ENCODE assay signal across 19 cellular contexts in the genomic region with DNA sequence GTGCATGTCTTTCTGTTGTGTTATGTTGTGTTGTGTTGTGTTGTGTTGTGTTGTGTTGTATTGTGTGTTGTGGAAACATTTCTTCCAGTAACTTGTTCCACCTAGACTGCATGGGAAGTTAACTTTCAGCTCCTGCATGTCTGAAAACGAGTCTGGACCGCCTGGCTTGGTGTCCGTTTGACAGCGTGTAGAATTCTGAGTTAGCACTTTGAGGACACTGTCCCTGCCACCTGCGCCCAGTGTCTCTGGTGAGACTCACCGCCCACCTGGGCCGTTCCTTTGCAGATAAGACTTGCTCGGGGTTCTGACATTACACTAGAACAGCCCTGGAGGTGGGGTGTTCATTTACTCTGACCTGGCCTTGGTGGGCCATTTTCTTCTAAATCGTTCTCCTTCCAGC. TPM values are rescaled to one million over a fixed set of nuclear protein-coding genes. Genes with fewer than 3 reads are reported as not detected.
A peak's percentile ranks its signal among the peaks of the same experiment; 100 is the strongest.
DNase-seq lines count a peak whose midpoint lies in the region; ATAC-seq, FAIRE-seq and TF ChIP-seq lines count a peak whose summit lies in the region.
"Had no signal": no experiment of that assay in that cellular context is flagged by ENCODE, and none has a peak within 500 bp of the region (broad histone marks: within the 10 kb centered on the region; RNA-seq: fewer than 3 reads in every experiment).

No MANE protein-coding gene starts in this region.

- peak overlapping the region; percentile 54 to 96 (median 82) for H3K4me2 ChIP-seq in BLaER1 treated with 17β-estradiol and CSF1 and Interleukin-3, amounts not matched to agents 10 nM and 100 nM
- H3K4me2 ChIP-seq: GM23338 had no signal

- no peak for ATAC-seq in HG03521 (IDR thresholded peaks at IDR 0.05; ENCODE audit: unreplicated experiment)
- ATAC-seq: GM23338, HCT116 had no signal

- peaks cover 39 to 77% (median 65%) of the 10 kb centered on the region in 10 experiments for H3K4me1 ChIP-seq in BLaER1 treated with 17β-estradiol and CSF1 and Interleukin-3, amounts not matched to agents 10 nM and 100 nM
- H3K4me1 ChIP-seq in colonic mucosa (peaks cover 27% of the 10 kb centered on the region), sigmoid colon (peaks cover 0 to 62% (median 56%) of the 10 kb centered on the region in 4 donors)

- H3K9ac ChIP-seq in BLaER1 treated with 17β-estradiol and CSF1 and Interleukin-3, amounts not matched to agents 10 nM and 100 nM: no peak overlapping the region; a peak in 1 of 22 replicates
- H3K9ac ChIP-seq in colonic mucosa (ENCODE audit: low read depth in 2 of 2, low read length in 2 of 2): peak overlapping the region in 1 of 2 donors; percentile 58

- TF ChIP-seq POLR2A in GM12891 (IDR thresholded peaks at IDR 0.05; ENCODE audit: low read depth, low read length): no peak
- TF ChIP-seq POLR2A in sigmoid colon (IDR thresholded peaks at IDR 0.05): no peak

- no peaks in the 10 kb centered on the region for H3K36me3 ChIP-seq in BLaER1 treated with 17β-estradiol and CSF1 and Interleukin-3, amounts not matched to agents 10 nM and 100 nM
- no peaks in the 10 kb centered on the region for H3K36me3 ChIP-seq in colonic mucosa
- H3K36me3 ChIP-seq in sigmoid colon: peaks cover 0 to 2% (median 0%) of the 10 kb centered on the region in 4 donors
- H3K36me3 ChIP-seq: MG63 had no signal

- H3K27me3 ChIP-seq in BLaER1 treated with 17β-estradiol and CSF1 and Interleukin-3, amounts not matched to agents 10 nM and 100 nM: peaks cover 0 to 83% (median 0%) of the 10 kb centered on the region in 11 experiments; a peak in 8 of 22 replicates
- H3K27me3 ChIP-seq in colonic mucosa: no peaks in the 10 kb centered on the region
- H3K27me3 ChIP-seq in sigmoid colon: no peaks in the 10 kb centered on the region
- H3K27me3 ChIP-seq: MG63 had no signal

- H3K27ac ChIP-seq in BLaER1 treated with 17β-estradiol and CSF1 and Interleukin-3, amounts not matched to agents 10 nM and 100 nM: no peak overlapping the region
- H3K27ac ChIP-seq in colonic mucosa: peak overlapping the region; percentile 77
- peak overlapping the region in 3 of 4 donors; percentile 5 to 13 (median 6) for H3K27ac ChIP-seq in sigmoid colon

- no peak overlapping the region for H3K4me3 ChIP-seq in BLaER1 treated with 17β-estradiol and CSF1 and Interleukin-3, amounts not matched to agents 10 nM and 100 nM
- no peak overlapping the region for H3K4me3 ChIP-seq in colonic mucosa
- no peak overlapping the region for H3K4me3 ChIP-seq in sigmoid colon
- H3K4me3 ChIP-seq: GM23338, MG63 had no signal

- intact Hi-C loops in colonic mucosa (cut with DNase I) (no loop called here), sigmoid colon (cut with DNase I) (no loop called here)

- peak; percentile 86 for FAIRE-seq in GM12891 (lab: Jason Lieb, UNC)
- FAIRE-seq: GM12892, RCC 7860 had no signal

- no peaks in the 10 kb centered on the region; a peak in 1 of 22 replicates for H3K9me3 ChIP-seq in BLaER1 treated with 17β-estradiol and CSF1 and Interleukin-3, amounts not matched to agents 10 nM and 100 nM (replicated peaks in 1 of 11)
- no peaks in the 10 kb centered on the region for H3K9me3 ChIP-seq in colonic mucosa
- H3K9me3 ChIP-seq in sigmoid colon: no peaks in the 10 kb centered on the region
- H3K9me3 ChIP-seq: MG63 had no signal

- DNase-seq in GM12891 (ENCODE audit: insufficient read length, low spot score) (no peak), colonic mucosa (no peak), sigmoid colon (no peak), DMS79 treated with DMSO at 0.1 percent for 48 hours (lab: John Stamatoyannopoulos, UW) (no peak), DMS 273 (lab: John Stamatoyannopoulos, UW; ENCODE audit: unreplicated experiment) (no peak)
- DNase-seq: COR-L47, MG63, NCI-H1048, NCI-H1436, NCI-H1930, NCI-H345, NCI-H524 treated with DMSO at 0.1 percent for 48 hours had no signal

- TF ChIP-seq EP300 in sigmoid colon (IDR thresholded peaks at IDR 0.05): no peak

- WGBS in sigmoid colon, 2 donors: 31 to 76% methylated on average over 9 of the region's 9 CpGs

- TF ChIP-seq CTCF in colonic mucosa (IDR thresholded peaks at IDR 0.05): no peak
- TF ChIP-seq CTCF in sigmoid colon (IDR thresholded peaks at IDR 0.05): no peak

- peaks cover 0 to 50% (median 17%) of the 10 kb centered on the region in 11 experiments; a peak in 15 of 22 replicates for H4K20me1 ChIP-seq in BLaER1 treated with 17β-estradiol and CSF1 and Interleukin-3, amounts not matched to agents 10 nM and 100 nM

TF ChIP-seq in GM12891, 5 proteins besides CTCF, POLR2A, EP300 and RAD21:
- no peak for TF ChIP-seq TAF1 (IDR thresholded peaks at IDR 0.05; ENCODE audit: low read depth, low read length)
- TF ChIP-seq PAX5 (IDR thresholded peaks at IDR 0.05; ENCODE audit: insufficient read depth, low read length, severe bottlenecking): no peak
- TF ChIP-seq POU2F2 (IDR thresholded peaks at IDR 0.05; ENCODE audit: low read depth, low read length): no peak
- no peak for TF ChIP-seq POLR2AphosphoS5 (IDR thresholded peaks at IDR 0.05; ENCODE audit: low read depth, low read length)
- no peak for TF ChIP-seq SPI1 (IDR thresholded peaks at IDR 0.05; ENCODE audit: low read depth, low read length)

RNA-seq across cellular contexts. Expression of a gene that starts 42.0 kb away (rescaled TPM):
- polyA plus RNA-seq in GM12891 (2012; ENCODE audit: low read depth, missing spikeins): not detected
- total RNA-seq in colonic mucosa (100 to 1,000 TPM; 161 to 238 TPM), sigmoid colon (10 to 100 TPM; 16.0 to 95.8 (median 29.0) TPM)
- 10 to 100 TPM; 12.6 to 80.1 (median 19.0) TPM for polyA plus RNA-seq in sigmoid colon
- polyA plus RNA-seq: CD14-positive monocyte had no signal

Comparison
In these comparisons a context has a peak if more than half of its experiments do, and no peak if none do; other contexts are left out.
1. H3K27ac ChIP-seq: peak in colonic mucosa (single experiment) and sigmoid colon (3 of 4); none in BLaER1 treated with 17β-estradiol and CSF1 and Interleukin-3, amounts not matched to agents 10 nM and 100 nM (0 of 11).